Comparison of ENCODE assay signal across 14 cellular contexts in genomic region chr12:67062193-67062592, GRCh38.
DNase-seq lines count a peak whose midpoint lies in the region; ATAC-seq and TF ChIP-seq lines count a peak whose summit lies in the region.
"Had no signal": no experiment of that assay in that cellular context is flagged by ENCODE, and none has a peak within 500 bp of the region (broad histone marks: within the 10 kb centered on the region; RNA-seq: fewer than 3 reads in every experiment).

No MANE protein-coding gene starts in this region.

- H3K9me3 Mint-ChIP-seq in WTC11 (no peaks in the 10 kb centered on the region), mesothelial cell of epicardium (no peaks in the 10 kb centered on the region)
- H3K9me3 Mint-ChIP-seq: CD4-positive, alpha-beta T cell; H9 had no signal

- peak; percentile 48; the same call in 1 of the 2 replicates for ATAC-seq in WTC11
- no peak for ATAC-seq in HG03108 (IDR thresholded peaks at IDR 0.05; ENCODE audit: unreplicated experiment)

- H3K27me3 Mint-ChIP-seq in WTC11 (ENCODE audit: low read depth): no peaks in the 10 kb centered on the region
- no peaks in the 10 kb centered on the region for H3K27me3 Mint-ChIP-seq in mesothelial cell of epicardium (ENCODE audit: low read depth)

- H3K4me1 ChIP-seq in HEK293 (ENCODE audit: control insufficient read depth, insufficient read depth, low read length) (peaks cover 5% of the 10 kb centered on the region), spleen (no peaks in the 10 kb centered on the region)
- H3K4me1 ChIP-seq: BE2C had no signal

- H3K27ac Mint-ChIP-seq in WTC11 (no peak overlapping the region), mesothelial cell of epicardium (peak overlapping the region; percentile 9)
- H3K27ac Mint-ChIP-seq: CD4-positive, alpha-beta T cell; H9 had no signal

- H3K4me3 Mint-ChIP-seq in WTC11: no peak overlapping the region
- no peak overlapping the region for H3K4me3 Mint-ChIP-seq in mesothelial cell of epicardium
- H3K4me3 Mint-ChIP-seq: CD4-positive, alpha-beta T cell; H9 had no signal

- H3K36me3 Mint-ChIP-seq in WTC11 (no peaks in the 10 kb centered on the region), mesothelial cell of epicardium (no peaks in the 10 kb centered on the region)

- 91 to 94% (median 92%) methylated on average over 2 of the region's 2 CpGs for WGBS in spleen, 5 donors

- intact Hi-C loops in spleen (cut with DNase I; ENCODE audit: low total_unique reads): no loop called here

- no peak for TF ChIP-seq POLR2A in spleen (IDR thresholded peaks at IDR 0.05)

- H3K27ac ChIP-seq in HEK293 (ENCODE audit: extremely low read depth, low read depth, low read length) (no peak overlapping the region), spleen (no peak overlapping the region)
- H3K27ac ChIP-seq: HL-60 had no signal

- POLR2A ChIA-PET in HEK293 (lab: Yijun Ruan, JAX): no interaction called here
- POLR2A ChIA-PET in WTC11 (lab: Charles Lee): no interaction called here

- peaks cover 16% of the 10 kb centered on the region for H3K4me1 Mint-ChIP-seq in WTC11
- H3K4me1 Mint-ChIP-seq in mesothelial cell of epicardium: peaks cover 21% of the 10 kb centered on the region

- DNase-seq in WTC11 (ENCODE audit: low spot score) (no peak), mesothelial cell of epicardium (ENCODE audit: low spot score in 2 of 2, unreplicated experiment in 2 of 2) (no peak), iPS-NIHi7 (ENCODE audit: extremely low spot score) (no peak), spleen (no peak)
- DNase-seq: ACHN; BE2C; C1 segment of cervical spinal cord; CD4-positive, alpha-beta T cell; DMS79 treated with DMSO at 0.1 percent for 48 hours; GF-D8; H9 had no signal

- H3K4me3 ChIP-seq in HEK293 (ENCODE audit: low read depth, low read length): no peak overlapping the region
- H3K4me3 ChIP-seq in spleen: no peak overlapping the region

- H3K9me3 ChIP-seq in HEK293 (ENCODE audit: control insufficient read depth, insufficient read depth, low read depth, low read length): no peaks in the 10 kb centered on the region
- no peaks in the 10 kb centered on the region for H3K9me3 ChIP-seq in spleen
- H3K9me3 ChIP-seq: BE2C had no signal

- CTCF ChIA-PET in HEK293 (lab: Yijun Ruan, JAX) (interaction anchor here (1.2 kb wide), 1 partner anchor 36 kb away, joined by 4 read pairs; no protein-coding TSS in a partner anchor), WTC11 (lab: Charles Lee) (interaction anchor here (1.4 kb wide), 1 partner anchor 99 kb away, joined by 3 read pairs; no protein-coding TSS in a partner anchor)

- TF ChIP-seq CTCF in HEK293 (tag by site-specific recombination; IDR thresholded peaks at IDR 0.05) (no peak), WTC11 (IDR thresholded peaks at IDR 0.05) (no peak), mesothelial cell of epicardium (IDR thresholded peaks at IDR 0.05; ENCODE audit: unreplicated experiment) (no peak), spleen (IDR thresholded peaks at IDR 0.05 in 8 of 11, conservative IDR thresholded peaks at IDR 0.05 in 3 of 11) (no peak)

- no peaks in the 10 kb centered on the region for H3K36me3 ChIP-seq in HEK293 (ENCODE audit: control insufficient read depth in 2 of 2, insufficient read depth in 1 of 2, low read length in 2 of 2)
- no peaks in the 10 kb centered on the region for H3K36me3 ChIP-seq in spleen
- H3K36me3 ChIP-seq: BE2C had no signal

- H3K27me3 ChIP-seq in spleen (replicated peaks in 1 of 7): peaks cover 0 to 59% (median 3%) of the 10 kb centered on the region in 7 donors

TF ChIP-seq in HEK293, 187 proteins besides CTCF, POLR2A, EP300 and RAD21:
- TF ChIP-seq ZFP3 (tag by site-specific recombination; IDR thresholded peaks at IDR 0.05; ENCODE audit: low read depth) (no peak), PRDM10 (tag by site-specific recombination; IDR thresholded peaks at IDR 0.05) (peak; percentile 63)
- TF ChIP-seq, protein P1, sequence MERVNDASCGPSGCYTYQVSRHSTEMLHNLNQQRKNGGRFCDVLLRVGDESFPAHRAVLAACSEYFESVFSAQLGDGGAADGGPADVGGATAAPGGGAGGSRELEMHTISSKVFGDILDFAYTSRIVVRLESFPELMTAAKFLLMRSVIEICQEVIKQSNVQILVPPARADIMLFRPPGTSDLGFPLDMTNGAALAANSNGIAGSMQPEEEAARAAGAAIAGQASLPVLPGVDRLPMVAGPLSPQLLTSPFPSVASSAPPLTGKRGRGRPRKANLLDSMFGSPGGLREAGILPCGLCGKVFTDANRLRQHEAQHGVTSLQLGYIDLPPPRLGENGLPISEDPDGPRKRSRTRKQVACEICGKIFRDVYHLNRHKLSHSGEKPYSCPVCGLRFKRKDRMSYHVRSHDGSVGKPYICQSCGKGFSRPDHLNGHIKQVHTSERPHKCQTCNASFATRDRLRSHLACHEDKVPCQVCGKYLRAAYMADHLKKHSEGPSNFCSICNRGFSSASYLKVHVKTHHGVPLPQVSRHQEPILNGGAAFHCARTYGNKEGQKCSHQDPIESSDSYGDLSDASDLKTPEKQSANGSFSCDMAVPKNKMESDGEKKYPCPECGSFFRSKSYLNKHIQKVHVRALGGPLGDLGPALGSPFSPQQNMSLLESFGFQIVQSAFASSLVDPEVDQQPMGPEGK (tag by site-specific recombination; IDR thresholded peaks at IDR 0.05): no peak

TF ChIP-seq in WTC11, 78 proteins besides CTCF, POLR2A, EP300 and RAD21:
- TF ChIP-seq ATF1 (CRISPR knock-in tag; IDR thresholded peaks at IDR 0.05): no peak
TF ChIP-seq in WTC11: peak in this region for 0.
